Comparison of ENCODE assay signal across 10 cellular contexts in genomic region chrX:18271725-18272124, GRCh38. TPM values are rescaled to one million over a fixed set of nuclear protein-coding genes. Genes with fewer than 3 reads are reported as not detected.
"Had no signal": no experiment of that assay in that cellular context is flagged by ENCODE, and none has a peak within 500 bp of the region (broad histone marks: within the 10 kb centered on the region; RNA-seq: fewer than 3 reads in every experiment).

No MANE protein-coding gene starts in this region.

- H3K4me1 ChIP-seq: HAP-1 had no signal

- H3K4me2 ChIP-seq: GM23338, KMS-11 had no signal

- H3K27ac ChIP-seq: HL-60, KMS-11 had no signal

- H3K4me3 ChIP-seq: GM23338, HAP-1 had no signal

- H3K9me3 ChIP-seq: HAP-1 had no signal

- DNase-seq: H7, HFFc6, IMR-90 had no signal

- H3K9ac ChIP-seq: KMS-11 had no signal

- ATAC-seq: GM23338, HCT116 had no signal

- H3K36me3 ChIP-seq: HAP-1 had no signal

- H2AFZ ChIP-seq: GM23338 had no signal

RNA-seq across cellular contexts. Expression of gene BEND2, which starts 51.0 kb away (rescaled TPM):
- total RNA-seq: GM23338, H4, H7, HFFc6, HT1080, IMR-90 had no signal
- polyA plus RNA-seq: GM23338, IMR-90 had no signal
